12 cellular contexts compared by ENCODE assay signal in the genomic region with DNA sequence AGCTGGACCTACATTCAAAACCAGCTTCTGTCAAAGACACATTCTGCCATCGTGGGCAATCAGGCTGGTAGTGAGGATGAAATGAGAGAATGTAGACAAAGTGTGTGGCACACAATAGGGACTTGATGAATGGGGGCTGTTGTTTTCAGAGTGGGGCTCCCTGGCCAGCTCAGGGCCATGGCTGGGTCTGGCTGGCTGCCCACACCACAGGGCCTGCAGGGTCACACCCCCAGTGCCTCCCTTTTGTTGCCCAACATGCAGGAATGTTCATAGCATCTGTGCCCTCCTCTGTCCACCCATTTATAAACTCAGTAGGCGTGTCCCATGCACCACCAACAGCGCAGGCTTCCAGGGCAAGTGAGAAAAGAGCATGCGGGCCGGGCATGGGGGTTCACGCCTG. TPM values are rescaled to one million over a fixed set of nuclear protein-coding genes. Genes with fewer than 3 reads are reported as not detected.
DNase-seq lines count a peak whose midpoint lies in the region; ATAC-seq and TF ChIP-seq lines count a peak whose summit lies in the region.
"Had no signal": no experiment of that assay in that cellular context is flagged by ENCODE, and none has a peak within 500 bp of the region (broad histone marks: within the 10 kb centered on the region; RNA-seq: fewer than 3 reads in every experiment).

No MANE protein-coding gene starts in this region.

- H3K4me3 Mint-ChIP-seq in activated naive CD8-positive, alpha-beta T cell treated with anti-CD3 and anti-CD28 coated beads, Interleukin-2, amount 50 U/mL, for 24 hours, result no peak overlapping the region
- H3K4me3 Mint-ChIP-seq in activated naive CD8-positive, alpha-beta T cell treated with anti-CD3 and anti-CD28 coated beads for 36 hours, result no peak overlapping the region
- no peak overlapping the region for H3K4me3 Mint-ChIP-seq in neural crest cell

- peaks cover 55% of the 10 kb centered on the region for H3K4me1 Mint-ChIP-seq in activated naive CD8-positive, alpha-beta T cell treated with anti-CD3 and anti-CD28 coated beads, Interleukin-2, amount 50 U/mL, for 24 hours
- peaks cover 44% of the 10 kb centered on the region for H3K4me1 Mint-ChIP-seq in activated naive CD8-positive, alpha-beta T cell treated with anti-CD3 and anti-CD28 coated beads for 36 hours
- peaks cover 55% of the 10 kb centered on the region for H3K4me1 Mint-ChIP-seq in neural crest cell

- no peaks in the 10 kb centered on the region for H3K9me3 ChIP-seq in uterus
- H3K9me3 ChIP-seq: thyroid gland had no signal

- no peak for DNase-seq in activated naive CD8-positive, alpha-beta T cell treated with anti-CD3 and anti-CD28 coated beads, Interleukin-2, amount 50 U/mL, for 24 hours
- DNase-seq in activated naive CD8-positive, alpha-beta T cell treated with anti-CD3 and anti-CD28 coated beads for 36 hours, result no peak
- no peak for DNase-seq in coronary artery (ENCODE audit: low spot score)
- no peak for DNase-seq in neural crest cell (ENCODE audit: low read depth, low spot score)
- DNase-seq in uterus, result no peak
- DNase-seq in RKO (ENCODE audit: low spot score), result no peak
- no peak for DNase-seq in HK-2 (ENCODE audit: unreplicated experiment)
- DNase-seq: activated CD4-positive, alpha-beta T cell treated with anti-CD3 and anti-CD28 coated beads, Interleukin-2, amount 50 U/mL, for 4 hours; activated naive CD4-positive, alpha-beta T cell treated with Interleukin-2 at 50 U/mL for 16 hours; thyroid gland had no signal

- TF ChIP-seq CTCF in coronary artery (IDR thresholded peaks at IDR 0.05) (no peak), neural crest cell (conservative IDR thresholded peaks at IDR 0.05) (no peak), uterus (IDR thresholded peaks at IDR 0.05) (no peak)

- intact Hi-C loops in uterus (cut with DNase I; ENCODE audit: low total_unique reads), result no loop called here

- peaks cover 23% of the 10 kb centered on the region for H3K36me3 Mint-ChIP-seq in activated naive CD8-positive, alpha-beta T cell treated with anti-CD3 and anti-CD28 coated beads, Interleukin-2, amount 50 U/mL, for 24 hours (ENCODE audit: low read depth)
- peaks cover 12% of the 10 kb centered on the region for H3K36me3 Mint-ChIP-seq in activated naive CD8-positive, alpha-beta T cell treated with anti-CD3 and anti-CD28 coated beads for 36 hours
- no peaks in the 10 kb centered on the region for H3K36me3 Mint-ChIP-seq in neural crest cell (ENCODE audit: low read depth)

- no peaks in the 10 kb centered on the region for H3K27me3 Mint-ChIP-seq in activated naive CD8-positive, alpha-beta T cell treated with anti-CD3 and anti-CD28 coated beads, Interleukin-2, amount 50 U/mL, for 24 hours
- no peaks in the 10 kb centered on the region for H3K27me3 Mint-ChIP-seq in activated naive CD8-positive, alpha-beta T cell treated with anti-CD3 and anti-CD28 coated beads for 36 hours
- no peaks in the 10 kb centered on the region for H3K27me3 Mint-ChIP-seq in neural crest cell (ENCODE audit: low read depth)

- no peaks in the 10 kb centered on the region for H3K9me3 Mint-ChIP-seq in activated naive CD8-positive, alpha-beta T cell treated with anti-CD3 and anti-CD28 coated beads, Interleukin-2, amount 50 U/mL, for 24 hours
- no peaks in the 10 kb centered on the region for H3K9me3 Mint-ChIP-seq in activated naive CD8-positive, alpha-beta T cell treated with anti-CD3 and anti-CD28 coated beads for 36 hours
- H3K9me3 Mint-ChIP-seq in neural crest cell, result no peaks in the 10 kb centered on the region

- peak overlapping the region; percentile 30 to 66 for H3K27ac ChIP-seq in coronary artery
- H3K27ac ChIP-seq in uterus, result peak overlapping the region; percentile 73 to 89
- H3K27ac ChIP-seq: thyroid gland had no signal

- no peaks in the 10 kb centered on the region for H3K27me3 ChIP-seq in uterus
- H3K27me3 ChIP-seq: thyroid gland had no signal

- peak overlapping the region; percentile 42 for H3K27ac Mint-ChIP-seq in activated naive CD8-positive, alpha-beta T cell treated with anti-CD3 and anti-CD28 coated beads, Interleukin-2, amount 50 U/mL, for 24 hours
- no peak overlapping the region for H3K27ac Mint-ChIP-seq in activated naive CD8-positive, alpha-beta T cell treated with anti-CD3 and anti-CD28 coated beads for 36 hours
- peak overlapping the region; percentile 57 for H3K27ac Mint-ChIP-seq in neural crest cell (ENCODE audit: unreplicated experiment)

- peaks cover 23 to 38% of the 10 kb centered on the region in 2 donors for H3K4me1 ChIP-seq in uterus

- TF ChIP-seq POLR2A in uterus (IDR thresholded peaks at IDR 0.05), result no peak

- H3K36me3 ChIP-seq in uterus, result no peaks in the 10 kb centered on the region
- H3K36me3 ChIP-seq: thyroid gland had no signal

- no peak overlapping the region for H3K4me3 ChIP-seq in coronary artery
- H3K4me3 ChIP-seq in uterus, result no peak overlapping the region
- H3K4me3 ChIP-seq: K562, thyroid gland had no signal

- no peak for ATAC-seq in activated naive CD8-positive, alpha-beta T cell treated with anti-CD3 and anti-CD28 coated beads, Interleukin-2, amount 50 U/mL, for 24 hours
- no peak for ATAC-seq in HG02938 (IDR thresholded peaks at IDR 0.05; ENCODE audit: unreplicated experiment)

RNA-seq across cellular contexts. Expression of gene ECE1, which starts 20.8 kb away (rescaled TPM):
- total RNA-seq in activated naive CD8-positive, alpha-beta T cell treated with anti-CD3 and anti-CD28 coated beads for 36 hours, result 100 to 1,000 TPM in 1 of 2 experiments, 10 to 100 TPM in 1; 95.6 to 101 TPM
- total RNA-seq in neural crest cell (38.3 and 40.3 TPM in 2 replicates), uterus (100 to 1,000 TPM in 1 of 4 donors, 10 to 100 TPM in 3; 45.6 to 175 (median 59.1) TPM)
